In genomic region chr10:75483188-75483587, GRCh38 we compare ENCODE assay signal across 27 cellular contexts. TPM values are rescaled to one million over a fixed set of nuclear protein-coding genes. Genes with fewer than 3 reads are reported as not detected.
"Had no signal": no experiment of that assay in that cellular context is flagged by ENCODE, and none has a peak within 500 bp of the region (broad histone marks: within the 10 kb centered on the region; RNA-seq: fewer than 3 reads in every experiment).

No MANE protein-coding gene starts in this region.

- H3K27ac ChIP-seq: colonic mucosa, epithelial cell of prostate, esophagus squamous epithelium, gastrocnemius medialis, heart right ventricle, left lung, lower lobe of right lung had no signal

- H3K4me1 ChIP-seq: colonic mucosa, esophagus squamous epithelium, gastrocnemius medialis, left lung, lower lobe of right lung had no signal

- H3K9me3 ChIP-seq: colonic mucosa, gastrocnemius medialis, lower lobe of right lung, mucosa of descending colon had no signal

- FAIRE-seq: endometrium, islet of Langerhans, keratinocyte had no signal

- ATAC-seq: effector memory CD8-positive, alpha-beta T cell; esophagus mucosa; gastrocnemius medialis; heart right ventricle; left cardiac atrium; left lung; left ventricle myocardium superior; lower lobe of right lung; mucosa of descending colon had no signal

- H3K36me3 ChIP-seq: colonic mucosa, esophagus squamous epithelium, gastrocnemius medialis, heart right ventricle, left lung, lower lobe of right lung had no signal

- H3K4me3 ChIP-seq: colonic mucosa, esophagus squamous epithelium, gastrocnemius medialis, heart right ventricle, left lung, lower lobe of right lung, mucosa of descending colon had no signal

- H3K27me3 ChIP-seq: colonic mucosa, esophagus squamous epithelium, gastrocnemius medialis, heart right ventricle, left lung had no signal

- DNase-seq: colonic mucosa; cortex of kidney; effector CD8-positive, alpha-beta T cell; effector memory CD8-positive, alpha-beta T cell; endodermal cell; erythroblast; esophagus squamous epithelium; foreskin fibroblast; foreskin melanocyte; gastrocnemius medialis; glutamatergic neuron; head of caudate nucleus; heart right ventricle; hippocampal formation; left cardiac atrium; left lung; left ventricle myocardium superior; lower lobe of right lung; mesenchymal stem cell; mucosa of descending colon; naive B cell had no signal

RNA-seq across cellular contexts. Expression of gene LRMDA, which starts 51.8 kb away (rescaled TPM):
- total RNA-seq: myocyte had no signal
- polyA plus RNA-seq: keratinocyte had no signal
